In genomic region chr7:47407136-47407535, GRCh38 we compare ENCODE assay signal across 18 cellular contexts.
DNase-seq lines count a peak whose midpoint lies in the region; ATAC-seq and TF ChIP-seq lines count a peak whose summit lies in the region.
"Had no signal": no experiment of that assay in that cellular context is flagged by ENCODE, and none has a peak within 500 bp of the region (broad histone marks: within the 10 kb centered on the region; RNA-seq: fewer than 3 reads in every experiment).

No MANE protein-coding gene starts in this region.

- no peaks in the 10 kb centered on the region for H3K23me2 ChIP-seq in H9 (ENCODE audit: insufficient read length, low read depth, low read length, poor library complexity, severe bottlenecking)

- CTCF ChIA-PET in Caco-2 (lab: Charles Lee), result no interaction called here

- peaks cover 3% of the 10 kb centered on the region; the same call in 1 of the 2 replicates for H3K36me3 ChIP-seq in Caco-2 (ENCODE audit: control insufficient read depth, insufficient read depth, low read length)
- H3K36me3 ChIP-seq in muscle layer of duodenum (ENCODE audit: control insufficient read depth in 1 of 2, insufficient read depth in 2 of 2, low read length in 2 of 2), result peaks cover 5 to 14% of the 10 kb centered on the region in 2 donors
- peaks cover 9% of the 10 kb centered on the region for H3K36me3 ChIP-seq in suprapubic skin
- H3K36me3 ChIP-seq in mesenchymal stem cell (ENCODE audit: control insufficient read depth in 1 of 2, insufficient read depth in 2 of 2, low read depth in 1 of 2, low read length in 2 of 2), result peaks cover 0 to 69% of the 10 kb centered on the region in 2 experiments

- H3K27me3 ChIP-seq in Caco-2 (replicated peaks; ENCODE audit: control insufficient read depth, insufficient read depth, low read length) (no peaks in the 10 kb centered on the region), muscle layer of duodenum (ENCODE audit: low read depth, low read length) (no peaks in the 10 kb centered on the region), suprapubic skin (no peaks in the 10 kb centered on the region), mesenchymal stem cell (ENCODE audit: control insufficient read depth in 1 of 2, insufficient read depth in 1 of 2, low read length in 2 of 2) (peaks cover 0 to 11% of the 10 kb centered on the region in 2 experiments), H9 (ENCODE audit: insufficient read depth, low read length) (no peaks in the 10 kb centered on the region)

- H2AFZ ChIP-seq in mesenchymal stem cell (ENCODE audit: low read depth, low read length) (no peak overlapping the region), H9 (ENCODE audit: low read length) (no peak overlapping the region)

- no peak overlapping the region for H3T11ph ChIP-seq in H9 (ENCODE audit: low read length)

- intact Hi-C loops in Caco-2 (cut with micrococcal nuclease; ENCODE audit: unreplicated experiment), result no loop called here

- H3K4me1 Mint-ChIP-seq in Caco-2 (ENCODE audit: low read depth, unreplicated experiment), result peaks cover 11% of the 10 kb centered on the region
- H3K4me1 Mint-ChIP-seq in H9, result peaks cover 7 to 14% of the 10 kb centered on the region in 2 experiments
- H3K4me1 Mint-ChIP-seq: stimulated activated naive B cell treated with anti-CD40 and anti-IgM and Interleukin-4, amounts not matched to agents 10 μg/mL and 1 μg/mL and 100 μg/mL, for 72 hours had no signal

- peak in 1 of 2 experiments; percentile 23 for DNase-seq in Caco-2
- DNase-seq in coronary artery (ENCODE audit: low spot score), result peak; percentile 62
- DNase-seq in suprapubic skin (ENCODE audit: low spot score in 2 of 2), result peak in 1 of 2 donors; percentile 48
- no peak for DNase-seq in mesenchymal stem cell
- no peak for DNase-seq in H9
- no peak for DNase-seq in middle frontal gyrus (ENCODE audit: extremely low spot score, low spot score)
- DNase-seq: activated naive CD8-positive, alpha-beta T cell treated with anti-CD3 and anti-CD28 coated beads, Interleukin-2, amount 50 U/mL, for 24 hours; DMS79 treated with DMSO at 0.1 percent for 48 hours; NCI-H1436 treated with DMSO at 0.1 percent for 48 hours; NCI-H748 treated with DMSO at 0.1 percent for 48 hours; occipital lobe; stimulated activated naive B cell treated with anti-CD40 and anti-IgM and Interleukin-4, amounts not matched to agents 10 μg/mL and 1 μg/mL and 100 μg/mL, for 72 hours; T1000 had no signal

- no peak overlapping the region for H2BK15ac ChIP-seq in mesenchymal stem cell (ENCODE audit: low read depth, poor library complexity, severe bottlenecking)
- no peak overlapping the region for H2BK15ac ChIP-seq in H9 (ENCODE audit: low read depth, low read length)

- H2BK5ac ChIP-seq in mesenchymal stem cell (ENCODE audit: low read depth, low read length, poor library complexity, severe bottlenecking), result no peak overlapping the region
- no peak overlapping the region for H2BK5ac ChIP-seq in H9 (ENCODE audit: insufficient read length, low read length)

- H3K27me3 Mint-ChIP-seq in Caco-2 (ENCODE audit: insufficient read depth, unreplicated experiment), result no peaks in the 10 kb centered on the region
- H3K27me3 Mint-ChIP-seq in H9 (ENCODE audit: low read depth), result no peaks in the 10 kb centered on the region
- H3K27me3 Mint-ChIP-seq: activated naive CD8-positive, alpha-beta T cell treated with anti-CD3 and anti-CD28 coated beads, Interleukin-2, amount 50 U/mL, for 24 hours; stimulated activated naive B cell treated with anti-CD40 and anti-IgM and Interleukin-4, amounts not matched to agents 10 μg/mL and 1 μg/mL and 100 μg/mL, for 72 hours had no signal

- no peaks in the 10 kb centered on the region for H3K9me3 Mint-ChIP-seq in Caco-2 (ENCODE audit: unreplicated experiment)
- H3K9me3 Mint-ChIP-seq in H9, result no peaks in the 10 kb centered on the region
- H3K9me3 Mint-ChIP-seq: activated naive CD8-positive, alpha-beta T cell treated with anti-CD3 and anti-CD28 coated beads, Interleukin-2, amount 50 U/mL, for 24 hours; activated T-helper 2 cell treated with anti-CD3 and anti-CD28 coated beads, Interferon-gamma antibody, Interleukin-2, Interleukin-4, amounts not matched to agents 10 μg/mL and 5 μg/mL and 100 μg/mL, durations not matched to agents 14 hours and 24 hours and 36 hours; stimulated activated naive B cell treated with anti-CD40 and anti-IgM and Interleukin-4, amounts not matched to agents 10 μg/mL and 1 μg/mL and 100 μg/mL, for 72 hours had no signal

- H4K91ac ChIP-seq in mesenchymal stem cell (ENCODE audit: low read length) (no peak overlapping the region), H9 (ENCODE audit: insufficient read length, low read depth, low read length) (no peak overlapping the region)

- H4K20me1 ChIP-seq in H9 (ENCODE audit: control insufficient read depth, insufficient read depth, insufficient read length), result no peaks in the 10 kb centered on the region

- H3K14ac ChIP-seq in mesenchymal stem cell (ENCODE audit: low read length in 2 of 2), result peak overlapping the region in 1 of 2 experiments; percentile 21
- no peak overlapping the region for H3K14ac ChIP-seq in H9 (ENCODE audit: insufficient read depth, low read length)

- H3K27ac Mint-ChIP-seq in Caco-2 (ENCODE audit: unreplicated experiment), result peak overlapping the region; percentile 25
- no peak overlapping the region; a peak in 1 of 7 replicates for H3K27ac Mint-ChIP-seq in H9
- H3K27ac Mint-ChIP-seq: activated naive CD8-positive, alpha-beta T cell treated with anti-CD3 and anti-CD28 coated beads, Interleukin-2, amount 50 U/mL, for 24 hours; activated T-helper 2 cell treated with anti-CD3 and anti-CD28 coated beads, Interferon-gamma antibody, Interleukin-2, Interleukin-4, amounts not matched to agents 10 μg/mL and 5 μg/mL and 100 μg/mL, durations not matched to agents 14 hours and 24 hours and 36 hours; stimulated activated naive B cell treated with anti-CD40 and anti-IgM and Interleukin-4, amounts not matched to agents 10 μg/mL and 1 μg/mL and 100 μg/mL, for 72 hours had no signal

- no peak overlapping the region for H3K56ac ChIP-seq in H9 (ENCODE audit: insufficient read length, low read depth, low read length)

- H3K18ac ChIP-seq in mesenchymal stem cell (ENCODE audit: low read depth in 1 of 2, low read length in 2 of 2), result no peak overlapping the region
- H3K18ac ChIP-seq in H9 (ENCODE audit: insufficient read length, low read depth, low read length), result no peak overlapping the region

- no peak for ATAC-seq in GM21825 (IDR thresholded peaks at IDR 0.05; ENCODE audit: unreplicated experiment)
- ATAC-seq: activated CD4-positive, CD25-positive, alpha-beta regulatory T cell treated with anti-CD3 and anti-CD28 coated beads, Interleukin-2, amount 50 U/mL, for 24 hours; activated naive CD8-positive, alpha-beta T cell treated with anti-CD3 and anti-CD28 coated beads, Interleukin-2, amount 50 U/mL, for 24 hours; HCT116; stimulated activated naive B cell treated with anti-CD40 and anti-IgM and Interleukin-4, amounts not matched to agents 10 μg/mL and 1 μg/mL and 100 μg/mL, for 72 hours had no signal

- no peak overlapping the region for H4K8ac ChIP-seq in mesenchymal stem cell (ENCODE audit: low read length)
- H4K8ac ChIP-seq in H9 (replicated peaks; ENCODE audit: insufficient read length, low read depth, low read length), result no peak overlapping the region

- H3K4me2 ChIP-seq in mesenchymal stem cell (ENCODE audit: low read length, poor library complexity, severe bottlenecking) (no peak overlapping the region), H9 (ENCODE audit: insufficient read depth, insufficient read length, low read length) (no peak overlapping the region)

- H3K79me1 ChIP-seq in mesenchymal stem cell (replicated peaks; ENCODE audit: low read length, poor library complexity, severe bottlenecking) (peaks cover 18% of the 10 kb centered on the region), H9 (ENCODE audit: insufficient read depth, low read depth, low read length, poor library complexity, severe bottlenecking) (no peaks in the 10 kb centered on the region)

- no peaks in the 10 kb centered on the region for H3K9me3 ChIP-seq in Caco-2
- no peaks in the 10 kb centered on the region for H3K9me3 ChIP-seq in muscle layer of duodenum (ENCODE audit: control insufficient read depth in 1 of 2, low read length in 2 of 2)
- H3K9me3 ChIP-seq in suprapubic skin, result no peaks in the 10 kb centered on the region
- H3K9me3 ChIP-seq in mesenchymal stem cell (ENCODE audit: control insufficient read depth, low read length), result no peaks in the 10 kb centered on the region
- H3K9me3 ChIP-seq in H9 (ENCODE audit: control insufficient read depth, low read depth, low read length), result no peaks in the 10 kb centered on the region

- no peak overlapping the region for H3K4me3 Mint-ChIP-seq in Caco-2 (ENCODE audit: unreplicated experiment)
- no peak overlapping the region for H3K4me3 Mint-ChIP-seq in H9
- H3K4me3 Mint-ChIP-seq: activated naive CD8-positive, alpha-beta T cell treated with anti-CD3 and anti-CD28 coated beads, Interleukin-2, amount 50 U/mL, for 24 hours; stimulated activated naive B cell treated with anti-CD40 and anti-IgM and Interleukin-4, amounts not matched to agents 10 μg/mL and 1 μg/mL and 100 μg/mL, for 72 hours had no signal

- POLR2A ChIA-PET in Caco-2 (lab: Charles Lee), result no interaction called here

- no peak for TF ChIP-seq CTCF in Caco-2 (IDR thresholded peaks at IDR 0.05; ENCODE audit: insufficient read depth in 1 of 2, low read depth in 1 of 2, low read length in 1 of 2, severe bottlenecking in 1 of 2, unreplicated experiment in 1 of 2)
- no peak for TF ChIP-seq CTCF in coronary artery (IDR thresholded peaks at IDR 0.05)
- no peak for TF ChIP-seq CTCF in suprapubic skin (IDR thresholded peaks at IDR 0.05)
- TF ChIP-seq CTCF in H9 (conservative IDR thresholded peaks at IDR 0.05), result no peak

- H3K4me1 ChIP-seq in Caco-2, result no peaks in the 10 kb centered on the region
- peaks cover 11 to 14% of the 10 kb centered on the region in 2 donors for H3K4me1 ChIP-seq in muscle layer of duodenum (ENCODE audit: control insufficient read depth in 1 of 2, insufficient read depth in 2 of 2, low read length in 2 of 2)
- H3K4me1 ChIP-seq in suprapubic skin, result peaks cover 37% of the 10 kb centered on the region
- peaks cover 20% of the 10 kb centered on the region for H3K4me1 ChIP-seq in mesenchymal stem cell (ENCODE audit: control insufficient read depth, insufficient read depth, low read depth, low read length)
- no peaks in the 10 kb centered on the region for H3K4me1 ChIP-seq in H9 (ENCODE audit: insufficient read depth, low read length)

- H3K23ac ChIP-seq in mesenchymal stem cell (ENCODE audit: low read length in 2 of 2) (no peak overlapping the region), H9 (ENCODE audit: insufficient read length, low read depth, low read length) (no peak overlapping the region)

- H3K9ac ChIP-seq in mesenchymal stem cell (ENCODE audit: low read length) (no peak overlapping the region), H9 (ENCODE audit: extremely low read depth, insufficient read length, low read length) (no peak overlapping the region)

- no peaks in the 10 kb centered on the region for H3K79me2 ChIP-seq in H9 (ENCODE audit: insufficient read depth, low read length)

- no peak overlapping the region for H2BK120ac ChIP-seq in mesenchymal stem cell (ENCODE audit: low read depth, low read length)
- no peak overlapping the region for H2BK120ac ChIP-seq in H9 (ENCODE audit: low read depth, low read length, poor library complexity, severe bottlenecking)

- no peak overlapping the region for H4K5ac ChIP-seq in H9 (ENCODE audit: insufficient read length, low read depth, low read length)

- 78% methylated on average over 13 of the region's 13 CpGs for WGBS in suprapubic skin
- 96% methylated on average over 13 of the region's 13 CpGs for WGBS in mesenchymal stem cell
- no CpG with 5 or more reads among the region's 13 CpGs for WGBS in H9 (ENCODE audit: extremely low coverage, insufficient read length, low lambda C conversion rate)

- no peak overlapping the region for H2BK20ac ChIP-seq in H9 (ENCODE audit: low read depth, low read length, poor library complexity, severe bottlenecking)

- no peak overlapping the region for H3K4me3 ChIP-seq in Caco-2 (ENCODE audit: low read depth, low read length)
- no peak overlapping the region for H3K4me3 ChIP-seq in coronary artery
- no peak overlapping the region for H3K4me3 ChIP-seq in muscle layer of duodenum (ENCODE audit: low read depth in 1 of 2, low read length in 2 of 2)
- H3K4me3 ChIP-seq in suprapubic skin, result no peak overlapping the region
- no peak overlapping the region for H3K4me3 ChIP-seq in mesenchymal stem cell (ENCODE audit: insufficient read depth in 1 of 2, low read depth in 1 of 2, low read length in 2 of 2)

- no peak overlapping the region for H3K4ac ChIP-seq in mesenchymal stem cell (ENCODE audit: low read depth in 1 of 2, low read length in 2 of 2)
- H3K4ac ChIP-seq in H9 (ENCODE audit: low read depth, low read length), result no peak overlapping the region

- H2BK12ac ChIP-seq in mesenchymal stem cell (ENCODE audit: low read length in 2 of 2) (peak overlapping the region in 1 of 2 experiments; percentile 23), H9 (ENCODE audit: insufficient read length, low read depth, low read length) (no peak overlapping the region)

- no peak for TF ChIP-seq EP300 in suprapubic skin (IDR thresholded peaks at IDR 0.05)

- no TSS peak for BruUV-seq in Caco-2 (replicated peaks; lab: Mats Ljungman, UMichigan)

- peak overlapping the region; percentile 21 to 35 for H3K27ac ChIP-seq in coronary artery
- H3K27ac ChIP-seq in muscle layer of duodenum (ENCODE audit: low read length), result peak overlapping the region; percentile 30
- H3K27ac ChIP-seq in suprapubic skin, result peak overlapping the region; percentile 48
- no peak overlapping the region for H3K27ac ChIP-seq in mesenchymal stem cell (ENCODE audit: low read length, poor library complexity, severe bottlenecking)
- H3K27ac ChIP-seq in H9 (ENCODE audit: insufficient read length, low read depth, low read length), result no peak overlapping the region

- H3K36me3 Mint-ChIP-seq in Caco-2 (ENCODE audit: insufficient read depth, unreplicated experiment) (peaks cover 99% of the 10 kb centered on the region), H9 (ENCODE audit: insufficient read depth in 1 of 3, low read depth in 3 of 3) (peaks cover 0 to 7% (median 0%) of the 10 kb centered on the region in 3 experiments; a peak in 1 of 7 replicates)

- H2AK5ac ChIP-seq in mesenchymal stem cell (ENCODE audit: low read length, severe bottlenecking) (no peak overlapping the region), H9 (ENCODE audit: insufficient read length, low read length) (no peak overlapping the region)

- no peak for TF ChIP-seq POLR2A in suprapubic skin (IDR thresholded peaks at IDR 0.05)

Comparison
In these comparisons a context has a peak if more than half of its experiments do, and no peak if none do; other contexts are left out.
1. H3K27ac ChIP-seq: peak in coronary artery (2 of 2), muscle layer of duodenum (single experiment) and suprapubic skin (single experiment); none in mesenchymal stem cell (single experiment) and H9 (single experiment).